Comparison of ENCODE assay signal across 8 cellular contexts in the genomic region with DNA sequence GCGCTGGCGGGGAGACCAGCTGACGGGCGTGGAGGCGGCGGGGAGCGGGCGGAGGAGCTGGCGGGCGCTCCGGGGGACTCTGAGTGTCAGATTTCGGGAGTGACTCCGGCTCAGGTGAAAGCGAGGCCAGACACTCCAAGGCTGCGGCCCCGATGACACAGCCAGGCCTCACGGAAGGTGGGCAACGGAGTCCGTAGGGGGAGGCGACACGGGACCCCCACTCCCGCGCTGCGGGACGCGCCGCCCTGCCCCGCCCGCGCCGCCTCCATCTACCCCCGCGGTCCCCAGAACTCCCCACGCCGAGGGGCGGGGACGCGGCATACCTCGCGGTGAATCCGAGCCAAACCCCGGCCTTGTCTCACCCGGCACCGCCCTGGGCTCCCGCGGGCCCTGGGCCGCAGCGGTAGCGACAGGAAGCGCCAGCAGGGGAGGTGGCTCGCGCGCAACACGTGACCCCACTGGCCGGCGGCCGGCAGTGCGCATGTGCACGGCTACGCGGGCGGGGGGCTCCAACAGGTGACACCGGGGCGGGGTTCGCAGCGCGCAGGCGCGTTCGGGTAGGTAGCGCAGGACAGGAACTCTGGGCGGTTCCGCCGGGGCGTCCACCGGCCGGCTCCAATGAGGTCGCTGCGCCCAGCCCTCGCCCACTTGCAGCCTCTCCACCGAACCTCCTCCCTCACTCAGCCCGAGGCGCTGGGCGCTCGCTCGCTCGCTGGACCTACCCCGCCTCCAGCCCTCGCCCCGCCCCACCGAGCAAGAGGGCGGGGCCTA. TPM values are rescaled to one million over a fixed set of nuclear protein-coding genes. Genes with fewer than 3 reads are reported as not detected.
DNase-seq lines count a peak whose midpoint lies in the region; ATAC-seq, FAIRE-seq and TF ChIP-seq lines count a peak whose summit lies in the region.

A gene with protein sequence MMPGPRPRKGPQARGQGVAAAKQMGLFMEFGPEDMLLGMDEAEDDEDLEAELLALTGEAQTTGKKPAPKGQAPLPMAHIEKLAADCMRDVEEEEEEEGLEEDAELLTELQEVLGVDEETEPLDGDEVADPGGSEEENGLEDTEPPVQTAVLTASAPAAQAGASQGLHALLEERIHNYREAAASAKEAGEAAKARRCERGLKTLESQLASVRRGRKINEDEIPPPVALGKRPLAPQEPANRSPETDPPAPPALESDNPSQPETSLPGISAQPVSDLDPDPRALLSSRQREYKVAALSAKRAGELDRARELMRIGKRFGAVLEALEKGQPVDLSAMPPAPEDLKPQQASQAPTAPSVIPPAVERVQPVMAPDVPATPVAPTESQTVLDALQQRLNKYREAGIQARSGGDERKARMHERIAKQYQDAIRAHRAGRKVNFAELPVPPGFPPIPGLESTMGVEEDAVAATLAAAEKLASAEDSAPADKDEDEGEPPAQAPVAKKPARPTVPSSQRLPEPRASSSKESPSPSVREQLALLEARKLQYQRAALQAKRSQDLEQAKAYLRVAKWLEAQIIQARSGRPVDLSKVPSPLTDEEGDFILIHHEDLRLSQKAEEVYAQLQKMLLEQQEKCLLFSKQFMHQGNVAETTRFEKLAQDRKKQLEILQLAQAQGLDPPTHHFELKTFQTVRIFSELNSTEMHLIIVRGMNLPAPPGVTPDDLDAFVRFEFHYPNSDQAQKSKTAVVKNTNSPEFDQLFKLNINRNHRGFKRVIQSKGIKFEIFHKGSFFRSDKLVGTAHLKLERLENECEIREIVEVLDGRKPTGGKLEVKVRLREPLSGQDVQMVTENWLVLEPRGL (minus strand): TSS at position 460 of the 771 bp plus-strand sequence. CDS start 1,585 bp downstream, outside the sequence.

- peak; percentile 84 for DNase-seq in AG04450 (ENCODE audit: low read depth, low spot score)
- DNase-seq in NCI-H2227 (lab: John Stamatoyannopoulos, UW; ENCODE audit: unreplicated experiment), result peak; percentile 99
- peak; percentile 99 for DNase-seq in WERI-Rb-1
- DNase-seq in mammary epithelial cell, result peak; percentile 98
- peak; percentile 99 for DNase-seq in small intestine

- peak within 1 kb of the TSS; percentile 86 for H3K4me2 ChIP-seq in mammary epithelial cell (ENCODE audit: insufficient read depth, low read depth, low read length)

- POLR2A ChIA-PET in AG04450 (lab: Yijun Ruan, JAX), result interaction anchor here (0.6 to 1.0 kb wide), 5 partner anchors 15 to 311 kb away, joined by 3 to 6 read pairs (median 3); partner anchors contain the start of genes ORC1 and PRPF38A

- peak within 1 kb of the TSS; percentile 92 for H3K9ac ChIP-seq in mammary epithelial cell (ENCODE audit: insufficient read depth, low read length)
- H3K9ac ChIP-seq in iPS-20b (ENCODE audit: low read depth, low read length), result peak within 1 kb of the TSS; percentile 83

- H3K27me3 ChIP-seq in AG04450 (ENCODE audit: control insufficient read depth, insufficient read depth, low read length) (no peaks in the 10 kb centered on the region), WERI-Rb-1 (ENCODE audit: insufficient read depth, low read depth, severe bottlenecking) (no peaks in the 10 kb centered on the region), mammary epithelial cell (ENCODE audit: insufficient read depth, low read length) (no peaks in the 10 kb centered on the region), iPS-20b (ENCODE audit: insufficient read depth, low read length) (no peaks in the 10 kb centered on the region), small intestine (ENCODE audit: control insufficient read depth in 2 of 2, insufficient read depth in 2 of 2, low read length in 2 of 2) (no peaks in the 10 kb centered on the region)

- H3K79me2 ChIP-seq in mammary epithelial cell (ENCODE audit: insufficient read depth, low read length), result peaks cover 41% of the 10 kb centered on the region

- H3K27ac ChIP-seq in AG04450 (ENCODE audit: low read depth, low read length) (peak within 1 kb of the TSS; percentile 80), WERI-Rb-1 (peak within 1 kb of the TSS; percentile 88), mammary epithelial cell (ENCODE audit: insufficient read depth, low read depth, low read length) (peak within 1 kb of the TSS; percentile 84), iPS-20b (ENCODE audit: low read length) (peak within 1 kb of the TSS; percentile 33), small intestine (ENCODE audit: low read depth in 1 of 2, low read length in 1 of 2) (peak within 1 kb of the TSS; percentile 94 to 98)

- H3K4me3 ChIP-seq in AG04450 (ENCODE audit: low read depth, low read length), result peak within 1 kb of the TSS; percentile 90
- H3K4me3 ChIP-seq in WERI-Rb-1 (ENCODE audit: low read depth, low read length), result peak within 1 kb of the TSS; percentile 96
- H3K4me3 ChIP-seq in mammary epithelial cell (replicated peaks in 1 of 3; ENCODE audit: insufficient read depth in 1 of 3, low read depth in 2 of 3, low read length in 3 of 3), result peak within 1 kb of the TSS; percentile 46 to 89 (median 78)
- peak within 1 kb of the TSS; percentile 90 for H3K4me3 ChIP-seq in iPS-20b (ENCODE audit: low read length)
- H3K4me3 ChIP-seq in small intestine (ENCODE audit: low read depth in 1 of 2, low read length in 2 of 2), result peak within 1 kb of the TSS; percentile 86 to 90

- H3K9me3 ChIP-seq in AG04450 (ENCODE audit: control insufficient read depth, insufficient read depth, low read length), result no peaks in the 10 kb centered on the region; the same call in 1 of the 2 replicates
- H3K9me3 ChIP-seq in WERI-Rb-1 (ENCODE audit: severe bottlenecking), result no peaks in the 10 kb centered on the region
- H3K9me3 ChIP-seq in mammary epithelial cell (replicated peaks; ENCODE audit: insufficient read depth, low read length), result no peaks in the 10 kb centered on the region
- no peaks in the 10 kb centered on the region for H3K9me3 ChIP-seq in iPS-20b (ENCODE audit: insufficient read depth, low read depth, low read length)
- H3K9me3 ChIP-seq in small intestine (ENCODE audit: control insufficient read depth, low read depth), result no peaks in the 10 kb centered on the region

- H3K4me1 ChIP-seq in mammary epithelial cell (ENCODE audit: insufficient read depth, low read length), result peaks cover 28% of the 10 kb centered on the region
- peaks cover 8% of the 10 kb centered on the region; the same call in 1 of the 2 replicates for H3K4me1 ChIP-seq in iPS-20b (ENCODE audit: insufficient read depth, low read length)
- peaks cover 0 to 4% of the 10 kb centered on the region in 2 donors for H3K4me1 ChIP-seq in small intestine (ENCODE audit: control insufficient read depth in 2 of 2, insufficient read depth in 1 of 2, low read depth in 1 of 2, low read length in 1 of 2)

- H3K36me3 ChIP-seq in WERI-Rb-1, result peaks cover 33% of the 10 kb centered on the region
- H3K36me3 ChIP-seq in mammary epithelial cell (ENCODE audit: insufficient read depth, low read length), result peaks cover 9% of the 10 kb centered on the region
- peaks cover 21% of the 10 kb centered on the region for H3K36me3 ChIP-seq in iPS-20b (ENCODE audit: insufficient read depth, low read depth, low read length)
- peaks cover under 1 to 11% of the 10 kb centered on the region in 2 donors for H3K36me3 ChIP-seq in small intestine (ENCODE audit: control insufficient read depth in 2 of 2, insufficient read depth in 2 of 2, low read length in 2 of 2)

- TF ChIP-seq CTCF in AG04450 (IDR thresholded peaks at IDR 0.05; ENCODE audit: low read depth, low read length) (peak; percentile 11; the same call in 1 of the 2 replicates), WERI-Rb-1 (IDR thresholded peaks at IDR 0.05; ENCODE audit: low read depth, low read length) (no peak), mammary epithelial cell (conservative IDR thresholded peaks at IDR 0.05 in 1 of 2, IDR thresholded peaks at IDR 0.05 in 1 of 2; ENCODE audit: extremely low read depth in 1 of 2, insufficient read depth in 1 of 2, low read depth in 1 of 2, low read length in 2 of 2) (peak in 1 of 2 donors; percentile 13)

- dilution Hi-C loops in mammary epithelial cell (cut with HindIII; ENCODE audit: low sequenced_read_pairs), result no loop called here

- in situ Hi-C loops in mammary epithelial cell (cut with MboI; ENCODE audit: low sequenced_read_pairs in 2 of 2), result no loop called here

- H4K20me1 ChIP-seq in mammary epithelial cell (ENCODE audit: insufficient read depth, low read length), result no peaks in the 10 kb centered on the region

- BruUV-seq in mammary epithelial cell (replicated peaks; lab: Mats Ljungman, UMichigan), result no TSS peak

- H2AFZ ChIP-seq in mammary epithelial cell (ENCODE audit: low read depth, low read length), result peak within 1 kb of the TSS; percentile 79

- intact Hi-C loops in mammary epithelial cell (cut with micrococcal nuclease), result loop anchor here (1.0 kb wide), 1 partner anchor 38 kb away; the partner anchor contains the start of genes ORC1 and PRPF38A

- FAIRE-seq in small intestine (lab: Jason Lieb, UNC), result no peak

- CTCF ChIA-PET in AG04450 (lab: Charles Lee) (interaction anchor here (1.4 kb wide), 1 partner anchor 320 kb away, joined by 6 read pairs; no protein-coding TSS in a partner anchor), mammary epithelial cell (lab: Charles Lee; ENCODE audit: low non-redundant PET) (no interaction called here)

- ATAC-seq in GM18873 (IDR thresholded peaks at IDR 0.05; ENCODE audit: low FRiP score, unreplicated experiment) (peak; percentile 81), HG03139 (IDR thresholded peaks at IDR 0.05; ENCODE audit: unreplicated experiment) (peak; percentile 91)

- 0% methylated on average over 3 of the region's 92 CpGs for WGBS in mammary epithelial cell (ENCODE audit: low coverage, missing lambda C conversion rate)
- 0% methylated on average over 44 to 92 of the region's 92 CpGs for WGBS in small intestine, 3 donors

RNA-seq across cellular contexts. Expression of the gene that starts here (rescaled TPM):
- polyA plus RNA-seq in AG04450 (2011; rRNA removed) (9.7 and 11.7 TPM in 2 replicates), mammary epithelial cell (13.8 TPM), small intestine (10 to 100 TPM; 17.3 to 19.0 (median 17.5) TPM)
- polyA minus RNA-seq in AG04450 (2011; rRNA and poly(A)+ RNA removed), result 14.2 and 18.5 TPM in 2 replicates
- 10 to 100 TPM; 28.1 to 31.0 TPM for total RNA-seq in mammary epithelial cell
- 27.5 TPM for polyA minus RNA-seq in mammary epithelial cell

Comparison
In these comparisons a context has a peak if more than half of its experiments do, and no peak if none do; other contexts are left out.
1. Peak in every context shown above with its lines: DNase-seq, ATAC-seq, H3K4me3 ChIP-seq and H3K27ac ChIP-seq.
2. H3K27ac ChIP-seq: peak in every context shown above with its lines; median percentile 96 in small intestine; 88 in WERI-Rb-1; 84 in mammary epithelial cell; 80 in AG04450; 33 in iPS-20b.